ENCODE assay signal across 8 cellular contexts in genomic region chr18:80147037-80147417, GRCh38. TPM values are rescaled to one million over a fixed set of nuclear protein-coding genes. Genes with fewer than 3 reads are reported as not detected.
DNase-seq lines count a peak whose midpoint lies in the region; ATAC-seq and TF ChIP-seq lines count a peak whose summit lies in the region.

No MANE protein-coding gene starts in this region.

- no peaks in the 10 kb centered on the region for H3K9me3 ChIP-seq in iPS DF 6.9 (ENCODE audit: control insufficient read depth, insufficient read depth, low read length)
- no peaks in the 10 kb centered on the region for H3K9me3 ChIP-seq in thoracic aorta

- H3K9me3 Mint-ChIP-seq in activated CD4-positive, alpha-beta memory T cell treated with anti-CD3 and anti-CD28 coated beads, Interleukin-2, amount 10 ng/mL, durations not matched to agents 7 days and 5 days: no peaks in the 10 kb centered on the region

- no peak overlapping the region for H3K27ac ChIP-seq in iPS DF 6.9 (ENCODE audit: low read length)
- no peak overlapping the region for H3K27ac ChIP-seq in thoracic aorta

- peak; percentile 12 to 32 for ATAC-seq in activated CD4-positive, CD25-positive, alpha-beta regulatory T cell treated with anti-CD3 and anti-CD28 coated beads, Interleukin-2, amount 50 U/mL, for 24 hours
- ATAC-seq in HG02981 (IDR thresholded peaks at IDR 0.05; ENCODE audit: unreplicated experiment) (peak; percentile 37), thoracic aorta (ENCODE audit: insufficient number of reproducible peaks, low FRiP score, low read depth) (no peak)

- H3K4me1 ChIP-seq in iPS DF 6.9 (ENCODE audit: control insufficient read depth, insufficient read depth, low read length): no peaks in the 10 kb centered on the region
- peaks cover 0 to 15% of the 10 kb centered on the region in 2 donors for H3K4me1 ChIP-seq in thoracic aorta (ENCODE audit: control insufficient read depth in 1 of 2, low read depth in 2 of 2)

- H3K36me3 ChIP-seq in iPS DF 6.9 (ENCODE audit: control insufficient read depth, insufficient read depth, low read length) (peaks cover 5% of the 10 kb centered on the region; the same call in 1 of the 2 replicates), thoracic aorta (no peaks in the 10 kb centered on the region)

- H3K27me3 ChIP-seq in iPS DF 6.9 (ENCODE audit: control insufficient read depth, insufficient read depth, low read length) (no peaks in the 10 kb centered on the region), thoracic aorta (replicated peaks; ENCODE audit: insufficient read depth) (no peaks in the 10 kb centered on the region)

- CTCF ChIA-PET in activated CD4-positive, alpha-beta memory T cell treated with anti-CD3 and anti-CD28 coated beads, Interleukin-2, amount 10 ng/mL, durations not matched to agents 7 days and 5 days (lab: Charles Lee): interaction anchor here (0.8 to 10.6 kb wide), 2 partner anchors 10 to 38 kb away, joined by 3 to 65 read pairs; no protein-coding TSS in a partner anchor

- H3K27ac Mint-ChIP-seq in activated CD4-positive, alpha-beta memory T cell treated with anti-CD3 and anti-CD28 coated beads, Interleukin-2, amount 10 ng/mL, durations not matched to agents 7 days and 5 days: no peak overlapping the region

- H3K4me1 Mint-ChIP-seq in activated CD4-positive, alpha-beta memory T cell treated with anti-CD3 and anti-CD28 coated beads, Interleukin-2, amount 10 ng/mL, durations not matched to agents 7 days and 5 days: peaks cover 19% of the 10 kb centered on the region

- no peak for DNase-seq in activated CD4-positive, CD25-positive, alpha-beta regulatory T cell treated with anti-CD3 and anti-CD28 coated beads, Interleukin-2, amount 50 U/mL, for 72 hours
- DNase-seq in activated CD4-positive, alpha-beta memory T cell treated with anti-CD3 and anti-CD28 coated beads, Interleukin-2, amount 10 ng/mL, durations not matched to agents 7 days and 5 days: no peak
- DNase-seq in iPS DF 6.9 (ENCODE audit: low read depth, low spot score): no peak
- no peak for DNase-seq in thoracic aorta (ENCODE audit: low spot score)
- DNase-seq in NCI-H226: no peak
- DNase-seq in NCI-H774 (lab: John Stamatoyannopoulos, UW): no peak

- WGBS in iPS DF 6.9 (ENCODE audit: insufficient coverage, insufficient read length): no CpG with 5 or more reads among the region's 12 CpGs

- H3K4me3 ChIP-seq in iPS DF 6.9 (ENCODE audit: low read length) (peak overlapping the region; percentile 6), thoracic aorta (peak overlapping the region; percentile 79)

- POLR2A ChIA-PET in activated CD4-positive, alpha-beta memory T cell treated with anti-CD3 and anti-CD28 coated beads, Interleukin-2, amount 10 ng/mL, durations not matched to agents 7 days and 5 days (lab: Charles Lee): interaction anchor here (0.9 to 1.3 kb wide), 3 partner anchors 35 to 113 kb away, joined by 4 to 6 read pairs (median 4); partner anchors contain the start of gene ADNP2

- peaks cover 3% of the 10 kb centered on the region for H3K36me3 Mint-ChIP-seq in activated CD4-positive, alpha-beta memory T cell treated with anti-CD3 and anti-CD28 coated beads, Interleukin-2, amount 10 ng/mL, durations not matched to agents 7 days and 5 days (ENCODE audit: low read depth)

- no peak for TF ChIP-seq CTCF in thoracic aorta (IDR thresholded peaks at IDR 0.05)

- peaks cover 10% of the 10 kb centered on the region for H3K27me3 Mint-ChIP-seq in activated CD4-positive, alpha-beta memory T cell treated with anti-CD3 and anti-CD28 coated beads, Interleukin-2, amount 10 ng/mL, durations not matched to agents 7 days and 5 days

- peak overlapping the region; percentile 79 for H3K4me3 Mint-ChIP-seq in activated CD4-positive, alpha-beta memory T cell treated with anti-CD3 and anti-CD28 coated beads, Interleukin-2, amount 10 ng/mL, durations not matched to agents 7 days and 5 days

RNA-seq across cellular contexts. Expression of gene ADNP2, which starts 38.0 kb away (rescaled TPM):
- 10 to 100 TPM; 25.8 to 26.6 TPM for total RNA-seq in activated CD4-positive, alpha-beta memory T cell treated with anti-CD3 and anti-CD28 coated beads, Interleukin-2, amount 10 ng/mL, durations not matched to agents 7 days and 5 days
- total RNA-seq in thoracic aorta: 10 to 100 TPM; 15.6 to 21.6 TPM
